1 cellular context compared by ENCODE assay signal in the genomic region with DNA sequence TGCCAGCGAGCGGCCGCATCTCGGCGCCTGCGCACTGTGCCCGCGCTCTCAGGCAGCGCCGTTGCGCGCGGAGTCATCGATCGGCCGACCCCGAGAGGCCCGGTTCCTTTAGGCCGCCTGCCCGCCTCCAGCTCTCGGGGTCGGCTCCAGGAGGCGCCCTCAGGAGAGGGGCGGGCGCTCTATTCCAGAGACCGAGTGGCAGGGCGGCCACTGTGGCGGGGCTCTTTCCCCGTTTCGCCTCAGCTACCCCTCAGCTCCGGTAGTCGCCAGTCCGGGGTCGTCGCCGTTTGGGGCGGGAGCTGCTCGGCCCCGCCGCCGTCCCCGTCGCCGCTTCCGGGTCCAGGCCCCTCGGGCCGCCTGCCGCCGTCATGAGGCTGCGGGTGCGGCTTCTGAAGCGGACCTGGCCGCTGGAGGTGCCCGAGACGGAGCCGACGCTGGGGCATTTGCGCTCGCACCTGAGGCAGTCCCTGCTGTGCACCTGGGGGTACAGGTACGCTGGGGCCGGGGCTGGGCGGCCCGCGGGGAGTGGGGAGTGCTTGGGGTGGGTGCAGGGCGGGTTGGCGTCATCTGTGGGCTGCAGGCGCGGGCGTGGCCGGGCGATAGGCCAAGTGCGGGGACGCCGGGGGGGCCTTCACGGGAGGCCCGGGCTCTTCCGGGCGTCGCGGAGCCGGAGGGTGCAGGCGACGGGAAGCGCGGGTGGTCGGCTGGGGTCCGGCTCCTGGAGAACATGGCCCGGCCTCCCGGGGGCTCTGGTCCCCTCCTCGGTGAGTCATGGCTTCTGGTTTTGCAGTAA.
A peak's percentile ranks its signal among the peaks of the same experiment; 100 is the strongest.
TF ChIP-seq lines count a peak whose summit lies in the region.

A gene (plus strand): TSS at position 177 of the 793 bp plus-strand sequence. CDS start 192 bp downstream, at position 369.

TF ChIP-seq in WTC11, 78 proteins besides CTCF, POLR2A, EP300 and RAD21 (continued from another document and continues in another):
- TF ChIP-seq, protein P1, sequence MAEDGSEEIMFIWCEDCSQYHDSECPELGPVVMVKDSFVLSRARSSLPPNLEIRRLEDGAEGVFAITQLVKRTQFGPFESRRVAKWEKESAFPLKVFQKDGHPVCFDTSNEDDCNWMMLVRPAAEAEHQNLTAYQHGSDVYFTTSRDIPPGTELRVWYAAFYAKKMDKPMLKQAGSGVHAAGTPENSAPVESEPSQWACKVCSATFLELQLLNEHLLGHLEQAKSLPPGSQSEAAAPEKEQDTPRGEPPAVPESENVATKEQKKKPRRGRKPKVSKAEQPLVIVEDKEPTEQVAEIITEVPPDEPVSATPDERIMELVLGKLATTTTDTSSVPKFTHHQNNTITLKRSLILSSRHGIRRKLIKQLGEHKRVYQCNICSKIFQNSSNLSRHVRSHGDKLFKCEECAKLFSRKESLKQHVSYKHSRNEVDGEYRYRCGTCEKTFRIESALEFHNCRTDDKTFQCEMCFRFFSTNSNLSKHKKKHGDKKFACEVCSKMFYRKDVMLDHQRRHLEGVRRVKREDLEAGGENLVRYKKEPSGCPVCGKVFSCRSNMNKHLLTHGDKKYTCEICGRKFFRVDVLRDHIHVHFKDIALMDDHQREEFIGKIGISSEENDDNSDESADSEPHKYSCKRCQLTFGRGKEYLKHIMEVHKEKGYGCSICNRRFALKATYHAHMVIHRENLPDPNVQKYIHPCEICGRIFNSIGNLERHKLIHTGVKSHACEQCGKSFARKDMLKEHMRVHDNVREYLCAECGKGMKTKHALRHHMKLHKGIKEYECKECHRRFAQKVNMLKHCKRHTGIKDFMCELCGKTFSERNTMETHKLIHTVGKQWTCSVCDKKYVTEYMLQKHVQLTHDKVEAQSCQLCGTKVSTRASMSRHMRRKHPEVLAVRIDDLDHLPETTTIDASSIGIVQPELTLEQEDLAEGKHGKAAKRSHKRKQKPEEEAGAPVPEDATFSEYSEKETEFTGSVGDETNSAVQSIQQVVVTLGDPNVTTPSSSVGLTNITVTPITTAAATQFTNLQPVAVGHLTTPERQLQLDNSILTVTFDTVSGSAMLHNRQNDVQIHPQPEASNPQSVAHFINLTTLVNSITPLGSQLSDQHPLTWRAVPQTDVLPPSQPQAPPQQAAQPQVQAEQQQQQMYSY (CRISPR knock-in tag; IDR thresholded peaks at IDR 0.05), result no peak
- TF ChIP-seq CREB1 (CRISPR knock-in tag; IDR thresholded peaks at IDR 0.05) (no peak), ZNF121 (CRISPR knock-in tag; IDR thresholded peaks at IDR 0.05) (no peak), ZNF671 (CRISPR knock-in tag; IDR thresholded peaks at IDR 0.05) (no peak), SOX15 (CRISPR knock-in tag; IDR thresholded peaks at IDR 0.05) (no peak), ESRRA (CRISPR knock-in tag; IDR thresholded peaks at IDR 0.05; ENCODE audit: borderline replicate concordance) (no peak), FOXJ3 (CRISPR knock-in tag; IDR thresholded peaks at IDR 0.05; ENCODE audit: borderline replicate concordance) (no peak), ZBTB21 (CRISPR knock-in tag; IDR thresholded peaks at IDR 0.05; ENCODE audit: borderline replicate concordance) (no peak; the same call in 1 of the 2 replicates), ZNF396 (CRISPR knock-in tag; IDR thresholded peaks at IDR 0.05; ENCODE audit: borderline replicate concordance) (no peak), ZNF317 (CRISPR knock-in tag; IDR thresholded peaks at IDR 0.05; ENCODE audit: borderline replicate concordance, low read depth) (0 out of 2 replicates have a peak, but pooled peaks have one; percentile 38), TCF7 (CRISPR knock-in tag; IDR thresholded peaks at IDR 0.05; ENCODE audit: low read depth) (peak; percentile 48; the same call in 1 of the 2 replicates), HMGA2 (CRISPR knock-in tag; IDR thresholded peaks at IDR 0.05) (no peak), NFYB (CRISPR knock-in tag; conservative IDR thresholded peaks at IDR 0.05; ENCODE audit: low read depth) (no peak)
- TF ChIP-seq, protein P2, sequence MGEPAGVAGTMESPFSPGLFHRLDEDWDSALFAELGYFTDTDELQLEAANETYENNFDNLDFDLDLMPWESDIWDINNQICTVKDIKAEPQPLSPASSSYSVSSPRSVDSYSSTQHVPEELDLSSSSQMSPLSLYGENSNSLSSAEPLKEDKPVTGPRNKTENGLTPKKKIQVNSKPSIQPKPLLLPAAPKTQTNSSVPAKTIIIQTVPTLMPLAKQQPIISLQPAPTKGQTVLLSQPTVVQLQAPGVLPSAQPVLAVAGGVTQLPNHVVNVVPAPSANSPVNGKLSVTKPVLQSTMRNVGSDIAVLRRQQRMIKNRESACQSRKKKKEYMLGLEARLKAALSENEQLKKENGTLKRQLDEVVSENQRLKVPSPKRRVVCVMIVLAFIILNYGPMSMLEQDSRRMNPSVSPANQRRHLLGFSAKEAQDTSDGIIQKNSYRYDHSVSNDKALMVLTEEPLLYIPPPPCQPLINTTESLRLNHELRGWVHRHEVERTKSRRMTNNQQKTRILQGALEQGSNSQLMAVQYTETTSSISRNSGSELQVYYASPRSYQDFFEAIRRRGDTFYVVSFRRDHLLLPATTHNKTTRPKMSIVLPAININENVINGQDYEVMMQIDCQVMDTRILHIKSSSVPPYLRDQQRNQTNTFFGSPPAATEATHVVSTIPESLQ (CRISPR knock-in tag; IDR thresholded peaks at IDR 0.05), result no peak
- TF ChIP-seq, protein P3, sequence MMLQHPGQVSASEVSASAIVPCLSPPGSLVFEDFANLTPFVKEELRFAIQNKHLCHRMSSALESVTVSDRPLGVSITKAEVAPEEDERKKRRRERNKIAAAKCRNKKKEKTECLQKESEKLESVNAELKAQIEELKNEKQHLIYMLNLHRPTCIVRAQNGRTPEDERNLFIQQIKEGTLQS (CRISPR knock-in tag; conservative IDR thresholded peaks at IDR 0.05), result no peak
- TF ChIP-seq, protein P4, sequence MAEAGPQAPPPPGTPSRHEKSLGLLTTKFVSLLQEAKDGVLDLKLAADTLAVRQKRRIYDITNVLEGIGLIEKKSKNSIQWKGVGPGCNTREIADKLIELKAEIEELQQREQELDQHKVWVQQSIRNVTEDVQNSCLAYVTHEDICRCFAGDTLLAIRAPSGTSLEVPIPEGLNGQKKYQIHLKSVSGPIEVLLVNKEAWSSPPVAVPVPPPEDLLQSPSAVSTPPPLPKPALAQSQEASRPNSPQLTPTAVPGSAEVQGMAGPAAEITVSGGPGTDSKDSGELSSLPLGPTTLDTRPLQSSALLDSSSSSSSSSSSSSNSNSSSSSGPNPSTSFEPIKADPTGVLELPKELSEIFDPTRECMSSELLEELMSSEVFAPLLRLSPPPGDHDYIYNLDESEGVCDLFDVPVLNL (CRISPR knock-in tag; IDR thresholded peaks at IDR 0.05; ENCODE audit: borderline replicate concordance, low read depth), result no peak
- TF ChIP-seq, protein P5, sequence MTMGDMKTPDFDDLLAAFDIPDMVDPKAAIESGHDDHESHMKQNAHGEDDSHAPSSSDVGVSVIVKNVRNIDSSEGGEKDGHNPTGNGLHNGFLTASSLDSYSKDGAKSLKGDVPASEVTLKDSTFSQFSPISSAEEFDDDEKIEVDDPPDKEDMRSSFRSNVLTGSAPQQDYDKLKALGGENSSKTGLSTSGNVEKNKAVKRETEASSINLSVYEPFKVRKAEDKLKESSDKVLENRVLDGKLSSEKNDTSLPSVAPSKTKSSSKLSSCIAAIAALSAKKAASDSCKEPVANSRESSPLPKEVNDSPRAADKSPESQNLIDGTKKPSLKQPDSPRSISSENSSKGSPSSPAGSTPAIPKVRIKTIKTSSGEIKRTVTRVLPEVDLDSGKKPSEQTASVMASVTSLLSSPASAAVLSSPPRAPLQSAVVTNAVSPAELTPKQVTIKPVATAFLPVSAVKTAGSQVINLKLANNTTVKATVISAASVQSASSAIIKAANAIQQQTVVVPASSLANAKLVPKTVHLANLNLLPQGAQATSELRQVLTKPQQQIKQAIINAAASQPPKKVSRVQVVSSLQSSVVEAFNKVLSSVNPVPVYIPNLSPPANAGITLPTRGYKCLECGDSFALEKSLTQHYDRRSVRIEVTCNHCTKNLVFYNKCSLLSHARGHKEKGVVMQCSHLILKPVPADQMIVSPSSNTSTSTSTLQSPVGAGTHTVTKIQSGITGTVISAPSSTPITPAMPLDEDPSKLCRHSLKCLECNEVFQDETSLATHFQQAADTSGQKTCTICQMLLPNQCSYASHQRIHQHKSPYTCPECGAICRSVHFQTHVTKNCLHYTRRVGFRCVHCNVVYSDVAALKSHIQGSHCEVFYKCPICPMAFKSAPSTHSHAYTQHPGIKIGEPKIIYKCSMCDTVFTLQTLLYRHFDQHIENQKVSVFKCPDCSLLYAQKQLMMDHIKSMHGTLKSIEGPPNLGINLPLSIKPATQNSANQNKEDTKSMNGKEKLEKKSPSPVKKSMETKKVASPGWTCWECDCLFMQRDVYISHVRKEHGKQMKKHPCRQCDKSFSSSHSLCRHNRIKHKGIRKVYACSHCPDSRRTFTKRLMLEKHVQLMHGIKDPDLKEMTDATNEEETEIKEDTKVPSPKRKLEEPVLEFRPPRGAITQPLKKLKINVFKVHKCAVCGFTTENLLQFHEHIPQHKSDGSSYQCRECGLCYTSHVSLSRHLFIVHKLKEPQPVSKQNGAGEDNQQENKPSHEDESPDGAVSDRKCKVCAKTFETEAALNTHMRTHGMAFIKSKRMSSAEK (CRISPR knock-in tag; IDR thresholded peaks at IDR 0.05; ENCODE audit: borderline replicate concordance), result no peak
- TF ChIP-seq, protein P6, sequence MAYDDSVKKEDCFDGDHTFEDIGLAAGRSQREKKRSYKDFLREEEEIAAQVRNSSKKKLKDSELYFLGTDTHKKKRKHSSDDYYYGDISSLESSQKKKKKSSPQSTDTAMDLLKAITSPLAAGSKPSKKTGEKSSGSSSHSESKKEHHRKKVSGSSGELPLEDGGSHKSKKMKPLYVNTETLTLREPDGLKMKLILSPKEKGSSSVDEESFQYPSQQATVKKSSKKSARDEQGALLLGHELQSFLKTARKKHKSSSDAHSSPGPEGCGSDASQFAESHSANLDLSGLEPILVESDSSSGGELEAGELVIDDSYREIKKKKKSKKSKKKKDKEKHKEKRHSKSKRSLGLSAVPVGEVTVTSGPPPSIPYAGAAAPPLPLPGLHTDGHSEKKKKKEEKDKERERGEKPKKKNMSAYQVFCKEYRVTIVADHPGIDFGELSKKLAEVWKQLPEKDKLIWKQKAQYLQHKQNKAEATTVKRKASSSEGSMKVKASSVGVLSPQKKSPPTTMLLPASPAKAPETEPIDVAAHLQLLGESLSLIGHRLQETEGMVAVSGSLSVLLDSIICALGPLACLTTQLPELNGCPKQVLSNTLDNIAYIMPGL (CRISPR knock-in tag; IDR thresholded peaks at IDR 0.05), result peak; percentile 91
- TF ChIP-seq, protein P7, sequence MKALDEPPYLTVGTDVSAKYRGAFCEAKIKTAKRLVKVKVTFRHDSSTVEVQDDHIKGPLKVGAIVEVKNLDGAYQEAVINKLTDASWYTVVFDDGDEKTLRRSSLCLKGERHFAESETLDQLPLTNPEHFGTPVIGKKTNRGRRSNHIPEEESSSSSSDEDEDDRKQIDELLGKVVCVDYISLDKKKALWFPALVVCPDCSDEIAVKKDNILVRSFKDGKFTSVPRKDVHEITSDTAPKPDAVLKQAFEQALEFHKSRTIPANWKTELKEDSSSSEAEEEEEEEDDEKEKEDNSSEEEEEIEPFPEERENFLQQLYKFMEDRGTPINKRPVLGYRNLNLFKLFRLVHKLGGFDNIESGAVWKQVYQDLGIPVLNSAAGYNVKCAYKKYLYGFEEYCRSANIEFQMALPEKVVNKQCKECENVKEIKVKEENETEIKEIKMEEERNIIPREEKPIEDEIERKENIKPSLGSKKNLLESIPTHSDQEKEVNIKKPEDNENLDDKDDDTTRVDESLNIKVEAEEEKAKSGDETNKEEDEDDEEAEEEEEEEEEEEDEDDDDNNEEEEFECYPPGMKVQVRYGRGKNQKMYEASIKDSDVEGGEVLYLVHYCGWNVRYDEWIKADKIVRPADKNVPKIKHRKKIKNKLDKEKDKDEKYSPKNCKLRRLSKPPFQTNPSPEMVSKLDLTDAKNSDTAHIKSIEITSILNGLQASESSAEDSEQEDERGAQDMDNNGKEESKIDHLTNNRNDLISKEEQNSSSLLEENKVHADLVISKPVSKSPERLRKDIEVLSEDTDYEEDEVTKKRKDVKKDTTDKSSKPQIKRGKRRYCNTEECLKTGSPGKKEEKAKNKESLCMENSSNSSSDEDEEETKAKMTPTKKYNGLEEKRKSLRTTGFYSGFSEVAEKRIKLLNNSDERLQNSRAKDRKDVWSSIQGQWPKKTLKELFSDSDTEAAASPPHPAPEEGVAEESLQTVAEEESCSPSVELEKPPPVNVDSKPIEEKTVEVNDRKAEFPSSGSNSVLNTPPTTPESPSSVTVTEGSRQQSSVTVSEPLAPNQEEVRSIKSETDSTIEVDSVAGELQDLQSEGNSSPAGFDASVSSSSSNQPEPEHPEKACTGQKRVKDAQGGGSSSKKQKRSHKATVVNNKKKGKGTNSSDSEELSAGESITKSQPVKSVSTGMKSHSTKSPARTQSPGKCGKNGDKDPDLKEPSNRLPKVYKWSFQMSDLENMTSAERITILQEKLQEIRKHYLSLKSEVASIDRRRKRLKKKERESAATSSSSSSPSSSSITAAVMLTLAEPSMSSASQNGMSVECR (CRISPR knock-in tag; IDR thresholded peaks at IDR 0.05; ENCODE audit: borderline replicate concordance), result peak; percentile 50; the same call in 1 of the 2 replicates
- TF ChIP-seq, protein P8, sequence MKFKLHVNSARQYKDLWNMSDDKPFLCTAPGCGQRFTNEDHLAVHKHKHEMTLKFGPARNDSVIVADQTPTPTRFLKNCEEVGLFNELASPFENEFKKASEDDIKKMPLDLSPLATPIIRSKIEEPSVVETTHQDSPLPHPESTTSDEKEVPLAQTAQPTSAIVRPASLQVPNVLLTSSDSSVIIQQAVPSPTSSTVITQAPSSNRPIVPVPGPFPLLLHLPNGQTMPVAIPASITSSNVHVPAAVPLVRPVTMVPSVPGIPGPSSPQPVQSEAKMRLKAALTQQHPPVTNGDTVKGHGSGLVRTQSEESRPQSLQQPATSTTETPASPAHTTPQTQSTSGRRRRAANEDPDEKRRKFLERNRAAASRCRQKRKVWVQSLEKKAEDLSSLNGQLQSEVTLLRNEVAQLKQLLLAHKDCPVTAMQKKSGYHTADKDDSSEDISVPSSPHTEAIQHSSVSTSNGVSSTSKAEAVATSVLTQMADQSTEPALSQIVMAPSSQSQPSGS (CRISPR knock-in tag; IDR thresholded peaks at IDR 0.05; ENCODE audit: borderline replicate concordance, low read depth), result no peak
- TF ChIP-seq, protein P9, sequence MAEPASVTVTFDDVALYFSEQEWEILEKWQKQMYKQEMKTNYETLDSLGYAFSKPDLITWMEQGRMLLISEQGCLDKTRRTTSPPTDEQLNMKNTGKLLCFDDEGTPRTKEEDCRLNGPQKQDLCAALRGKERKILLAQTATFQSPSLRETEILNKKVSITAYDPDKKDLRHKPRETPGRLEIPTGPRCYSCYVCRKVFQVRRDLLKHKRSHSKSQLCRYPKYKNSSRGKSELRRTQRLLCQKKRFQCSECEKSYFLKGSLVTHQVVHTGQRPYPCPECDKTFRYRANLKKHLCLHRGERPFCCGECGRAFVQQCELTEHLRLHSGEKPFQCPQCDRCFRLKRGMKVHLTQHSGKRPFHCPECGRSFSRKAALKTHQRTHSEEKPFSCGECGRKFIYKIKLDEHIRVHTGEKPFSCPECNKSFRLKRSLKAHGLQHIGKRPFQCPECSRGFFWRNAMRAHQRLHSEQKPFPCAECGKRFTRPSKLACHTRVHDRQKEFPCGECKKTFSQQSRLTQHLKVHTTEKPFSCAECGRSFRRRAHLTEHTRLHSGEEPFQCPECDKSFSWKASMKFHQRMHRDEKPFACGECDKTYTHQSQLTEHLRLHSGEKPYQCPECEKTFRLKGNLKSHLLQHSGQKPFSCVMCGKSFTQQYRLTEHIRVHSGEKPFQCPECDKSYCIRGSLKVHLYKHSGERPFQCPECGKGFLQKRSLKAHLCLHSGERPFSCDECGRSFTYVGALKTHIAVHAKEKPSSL (CRISPR knock-in tag; conservative IDR thresholded peaks at IDR 0.05), result no peak
